Comparison of ENCODE assay signal across 19 cellular contexts in the genomic region with DNA sequence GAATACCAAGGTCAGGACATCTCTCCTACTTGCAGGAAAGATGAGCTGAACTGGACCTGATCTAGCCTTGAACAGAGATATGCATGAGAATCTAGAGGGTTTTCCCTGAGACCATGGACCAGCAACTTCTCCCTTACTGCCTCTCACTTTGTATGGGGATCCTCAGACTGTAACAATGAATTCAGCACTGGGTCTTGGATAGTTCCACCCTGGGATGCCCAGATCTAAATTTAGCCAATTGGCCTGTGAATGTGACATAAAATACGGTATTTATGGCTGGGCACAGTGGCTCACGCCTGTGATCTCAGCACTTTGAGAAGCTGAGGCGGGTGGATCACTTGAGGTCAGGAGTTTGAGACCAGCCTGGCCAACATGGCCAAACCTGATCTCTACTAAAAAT. TPM values are rescaled to one million over a fixed set of nuclear protein-coding genes. Genes with fewer than 3 reads are reported as not detected.
"Had no signal": no experiment of that assay in that cellular context is flagged by ENCODE, and none has a peak within 500 bp of the region (broad histone marks: within the 10 kb centered on the region; RNA-seq: fewer than 3 reads in every experiment).

No MANE protein-coding gene starts in this region.

- H3K4me1 ChIP-seq: gastrocnemius medialis, heart left ventricle, parathyroid adenoma, thyroid gland had no signal

- H3K36me3 Mint-ChIP-seq: stimulated activated memory B cell treated with anti-CD40 and anti-IgM and Interleukin-4, amounts not matched to agents 10 μg/mL and 1 μg/mL and 100 μg/mL, for 72 hours had no signal

- H3K4me1 Mint-ChIP-seq: stimulated activated memory B cell treated with anti-CD40 and anti-IgM and Interleukin-4, amounts not matched to agents 10 μg/mL and 1 μg/mL and 100 μg/mL, for 72 hours had no signal

- H3K4me3 ChIP-seq: gastrocnemius medialis, heart left ventricle, thyroid gland had no signal

- H3K27ac Mint-ChIP-seq: stimulated activated memory B cell treated with anti-CD40 and anti-IgM and Interleukin-4, amounts not matched to agents 10 μg/mL and 1 μg/mL and 100 μg/mL, for 72 hours had no signal

- H3K36me3 ChIP-seq: brain microvascular endothelial cell, gastrocnemius medialis, heart left ventricle, thyroid gland had no signal

- H3K9ac ChIP-seq: parathyroid adenoma had no signal

- H3K9me3 ChIP-seq: heart left ventricle, thyroid gland had no signal

- H3K27me3 ChIP-seq: brain microvascular endothelial cell, gastrocnemius medialis, thyroid gland had no signal

- DNase-seq: activated CD4-positive, alpha-beta T cell treated with anti-CD3 and anti-CD28 coated beads, Interleukin-2, amount 50 U/mL, for 4 hours; activated CD4-positive, CD25-positive, alpha-beta regulatory T cell treated with anti-CD3 and anti-CD28 coated beads, Interleukin-2, amount 50 U/mL, for 72 hours; activated naive CD4-positive, alpha-beta T cell; activated T-cell treated with anti-CD3 and anti-CD28 coated beads for 4 hours; anterior cingulate cortex; brain microvascular endothelial cell; gastrocnemius medialis; heart left ventricle; midbrain; retina; stimulated activated CD4-positive, alpha-beta T cell treated with anti-CD3 and anti-CD28 coated beads, Interleukin-2, amount 100 ng/mL, for 48 hours; T-helper 9 cell; thyroid gland had no signal

- H3K27ac ChIP-seq: brain microvascular endothelial cell, epithelial cell of prostate, gastrocnemius medialis, heart left ventricle, parathyroid adenoma, thyroid gland had no signal

- H3K4me3 Mint-ChIP-seq: stimulated activated memory B cell treated with anti-CD40 and anti-IgM and Interleukin-4, amounts not matched to agents 10 μg/mL and 1 μg/mL and 100 μg/mL, for 72 hours had no signal

- H3K9me3 Mint-ChIP-seq: stimulated activated memory B cell treated with anti-CD40 and anti-IgM and Interleukin-4, amounts not matched to agents 10 μg/mL and 1 μg/mL and 100 μg/mL, for 72 hours had no signal

RNA-seq across cellular contexts. Expression of a gene that starts 15.3 kb away (rescaled TPM):
- total RNA-seq: dermis microvascular lymphatic vessel endothelial cell, lung microvascular endothelial cell had no signal

RNA-seq across cellular contexts. Expression of a gene that starts 35.1 kb away (rescaled TPM):
- total RNA-seq: dermis microvascular lymphatic vessel endothelial cell, lung microvascular endothelial cell had no signal

RNA-seq across cellular contexts. Expression of a gene that starts 55.7 kb away (rescaled TPM):
- total RNA-seq: cerebellum, dermis microvascular lymphatic vessel endothelial cell, gastrocnemius medialis, lung microvascular endothelial cell, thyroid gland had no signal
- polyA plus RNA-seq: heart left ventricle had no signal
